Comparison of ENCODE assay signal across 10 cellular contexts in genomic region chr17:39679521-39680192, GRCh38. TPM values are rescaled to one million over a fixed set of nuclear protein-coding genes. Genes with fewer than 3 reads are reported as not detected.
DNase-seq lines count a peak whose midpoint lies in the region; ATAC-seq, FAIRE-seq and TF ChIP-seq lines count a peak whose summit lies in the region.
"Had no signal": no experiment of that assay in that cellular context is flagged by ENCODE, and none has a peak within 500 bp of the region (broad histone marks: within the 10 kb centered on the region; RNA-seq: fewer than 3 reads in every experiment).

No MANE protein-coding gene starts in this region.

- intact Hi-C loops in right lobe of liver (cut with DNase I) = loop anchor here in 1 of 2 donors (10.0 kb wide), 1 partner anchor 55 kb away; the partner anchor contains the start of gene PPP1R1B
- intact Hi-C loops in HepG2 (cut with micrococcal nuclease; ENCODE audit: unreplicated experiment) = no loop called here
- intact Hi-C loops in kidney (cut with DNase I) = no loop called here
- intact Hi-C loops in MCF 10A (cut with micrococcal nuclease) = no loop called here

- BruUV-seq in HepG2 (replicated peaks; lab: Mats Ljungman, UMichigan) (no TSS peak), MCF 10A (replicated peaks; lab: Mats Ljungman, UMichigan) (no TSS peak)

- no peak overlapping the region for H3K27ac Mint-ChIP-seq in MCF 10A (ENCODE audit: low read depth, unreplicated experiment)

- H3K4me1 ChIP-seq in right lobe of liver (no peaks in the 10 kb centered on the region), HepG2 (ENCODE audit: insufficient read depth, low read length) (peaks cover 50% of the 10 kb centered on the region), kidney (ENCODE audit: control insufficient read depth in 1 of 2, insufficient read depth in 1 of 2, low read depth in 1 of 2, low read length in 2 of 2) (peaks cover 28 to 42% of the 10 kb centered on the region in 2 donors), upper lobe of left lung (peaks cover 31 to 48% (median 37%) of the 10 kb centered on the region in 4 donors)

- H3K9me3 Mint-ChIP-seq in MCF 10A (ENCODE audit: unreplicated experiment) = no peaks in the 10 kb centered on the region

- H3K4me3 ChIP-seq in right lobe of liver (no peak overlapping the region), HepG2 (replicated peaks in 1 of 3; ENCODE audit: insufficient read depth in 1 of 3, low read depth in 2 of 3, low read length in 3 of 3) (no peak overlapping the region), kidney (ENCODE audit: low read length in 2 of 2) (no peak overlapping the region), upper lobe of left lung (no peak overlapping the region)

- POLR2A ChIA-PET in HepG2 (lab: Yijun Ruan, JAX) (interaction anchor here (0.8 to 6.3 kb wide), 3 partner anchors 9 to 22 kb away, joined by 3 to 63 read pairs (median 10); partner anchors contain the start of gene PGAP3), MCF 10A (lab: Yijun Ruan, JAX) (interaction anchor here (1.0 kb wide), 1 partner anchor 20 kb away, joined by 3 read pairs; the partner anchor contains the start of gene ERBB2)

- in situ Hi-C loops in HepG2 (cut with HindIII; ENCODE audit: extremely low pct_ligation_motif_present, low pct_unique_long_range_greater_than_20kb) = no loop called here

- FAIRE-seq in HepG2 (lab: Jason Lieb, UNC) (no peak), kidney (lab: Jason Lieb, UNC) (no peak)
- FAIRE-seq: islet of Langerhans had no signal

- no peak for TF ChIP-seq EP300 in HepG2 (IDR thresholded peaks at IDR 0.05; ENCODE audit: low read depth in 2 of 2, low read length in 2 of 2)
- TF ChIP-seq EP300 in HepG2 (CRISPR knock-in tag; IDR thresholded peaks at IDR 0.05; ENCODE audit: borderline replicate concordance) = no peak
- TF ChIP-seq EP300 in upper lobe of left lung (IDR thresholded peaks at IDR 0.05) = no peak

- CTCF ChIA-PET in HepG2 (lab: Yijun Ruan, JAX; ENCODE audit: low intra/inter-chr PET ratio, low total read pairs) = no interaction called here
- CTCF ChIA-PET in MCF 10A (lab: Yijun Ruan, JAX) = interaction anchor here (0.6 kb wide), 1 partner anchor 310 kb away, joined by 3 read pairs; no protein-coding TSS in a partner anchor

- H3K36me3 ChIP-seq in right lobe of liver (no peaks in the 10 kb centered on the region), HepG2 (replicated peaks in 1 of 2; ENCODE audit: control insufficient read depth in 1 of 2, insufficient read depth in 2 of 2, low read length in 2 of 2) (peaks cover 0 to 1% of the 10 kb centered on the region in 2 experiments; a peak in 1 of 5 replicates), kidney (ENCODE audit: control insufficient read depth in 1 of 2, insufficient read depth in 2 of 2, low read length in 2 of 2) (peaks cover 2 to 5% of the 10 kb centered on the region in 2 donors), upper lobe of left lung (peaks cover 0 to 27% (median 4%) of the 10 kb centered on the region in 4 donors)

- H3K36me3 Mint-ChIP-seq in MCF 10A (ENCODE audit: insufficient read depth, unreplicated experiment) = no peaks in the 10 kb centered on the region

- H3K27ac ChIP-seq in right lobe of liver (no peak overlapping the region), HepG2 (ENCODE audit: extremely low read length, insufficient read depth, low read length) (no peak overlapping the region), kidney (ENCODE audit: low read depth in 2 of 2, low read length in 2 of 2) (peak overlapping the region; percentile 48 to 67), upper lobe of left lung (peak overlapping the region in 3 of 4 donors; percentile 42 to 66 (median 52))

- no peak for TF ChIP-seq RAD21 in HepG2 (CRISPR knock-in tag; IDR thresholded peaks at IDR 0.05)

- DNase-seq in right lobe of liver = peak in 2 of 3 donors; percentile 14 to 49
- DNase-seq in HepG2 (ENCODE audit: low spot score) = no peak
- DNase-seq in activated effector memory CD4-positive, alpha-beta T cell treated with anti-CD3 and anti-CD28 coated beads, Interleukin-2, amount 50 U/mL, for 16 hours = peak; percentile 72
- peak; percentile 52 for DNase-seq in kidney
- DNase-seq in upper lobe of left lung = no peak
- DNase-seq in MCF 10A (ENCODE audit: unreplicated experiment) = no peak
- no peak for DNase-seq in NCI-H2171 (lab: John Stamatoyannopoulos, UW)
- no peak for DNase-seq in NCI-H2029 treated with DMSO at 0.1 percent for 48 hours (lab: John Stamatoyannopoulos, UW)
- DNase-seq: NCI-H526 had no signal

- WGBS in right lobe of liver (ENCODE audit: insufficient coverage, low coverage, low lambda C conversion rate, missing lambda C conversion rate) = 30% methylated on average over 2 of the region's 12 CpGs
- WGBS in HepG2 (ENCODE audit: low lambda C conversion rate) = 88% methylated on average over 12 of the region's 12 CpGs
- WGBS in upper lobe of left lung, 2 donors = 66 to 67% methylated on average over 10 to 12 of the region's 12 CpGs

- H3K79me2 ChIP-seq in HepG2 (ENCODE audit: insufficient read depth, low read length) = no peaks in the 10 kb centered on the region

- TF ChIP-seq CTCF in right lobe of liver (IDR thresholded peaks at IDR 0.05) = no peak
- TF ChIP-seq CTCF in HepG2 (CRISPR knock-in tag; IDR thresholded peaks at IDR 0.05) = no peak
- TF ChIP-seq CTCF in kidney (IDR thresholded peaks at IDR 0.05; ENCODE audit: borderline replicate concordance, extremely low read depth, insufficient read depth) = no peak
- TF ChIP-seq CTCF in upper lobe of left lung (IDR thresholded peaks at IDR 0.05) = no peak
- no peak for TF ChIP-seq CTCF in MCF 10A (IDR thresholded peaks at IDR 0.05; ENCODE audit: unreplicated experiment)

- H3K27me3 Mint-ChIP-seq in MCF 10A (ENCODE audit: insufficient read depth, unreplicated experiment) = no peaks in the 10 kb centered on the region

- H3K27me3 ChIP-seq in right lobe of liver = no peaks in the 10 kb centered on the region
- no peaks in the 10 kb centered on the region for H3K27me3 ChIP-seq in HepG2 (ENCODE audit: control insufficient read depth in 1 of 2, insufficient read depth in 2 of 2, low read length in 2 of 2)
- no peaks in the 10 kb centered on the region for H3K27me3 ChIP-seq in upper lobe of left lung

- H3K4me1 Mint-ChIP-seq in MCF 10A (ENCODE audit: insufficient read depth, unreplicated experiment) = peaks cover 4% of the 10 kb centered on the region

- H3K9ac ChIP-seq in HepG2 (ENCODE audit: insufficient read depth, low read depth, low read length) = no peak overlapping the region
- peak overlapping the region in 1 of 2 donors; percentile 55 for H3K9ac ChIP-seq in kidney (ENCODE audit: low read length in 2 of 2)

- H2AFZ ChIP-seq in HepG2 (ENCODE audit: low read length) = no peak overlapping the region

- TF ChIP-seq POLR2A in right lobe of liver (IDR thresholded peaks at IDR 0.05) (no peak), HepG2 (IDR thresholded peaks at IDR 0.05; ENCODE audit: insufficient read depth in 1 of 2, low read depth in 2 of 2, low read length in 2 of 2) (no peak), upper lobe of left lung (IDR thresholded peaks at IDR 0.05) (no peak)

- H3K4me2 ChIP-seq in HepG2 (ENCODE audit: low read depth, low read length) = no peak overlapping the region

- H4K20me1 ChIP-seq in HepG2 (ENCODE audit: insufficient read depth, low read length) = no peaks in the 10 kb centered on the region

- no peaks in the 10 kb centered on the region for H3K9me3 ChIP-seq in right lobe of liver
- no peaks in the 10 kb centered on the region for H3K9me3 ChIP-seq in HepG2 (ENCODE audit: low read length)
- H3K9me3 ChIP-seq in kidney (ENCODE audit: control insufficient read depth in 1 of 2, low read length in 2 of 2) = no peaks in the 10 kb centered on the region
- no peaks in the 10 kb centered on the region for H3K9me3 ChIP-seq in upper lobe of left lung

- ATAC-seq in right lobe of liver = peak in 2 of 4 donors; percentile 17 to 19
- no peak for ATAC-seq in HepG2
- no peak for ATAC-seq in upper lobe of left lung (ENCODE audit: low FRiP score in 2 of 2)

- no peak overlapping the region for H3K4me3 Mint-ChIP-seq in MCF 10A (ENCODE audit: unreplicated experiment)

RNA-seq across cellular contexts. Expression of gene PGAP3, which starts 8.2 kb away (rescaled TPM):
- total RNA-seq in right lobe of liver (10 to 100 TPM in 5 of 6 experiments, 1 to 10 TPM in 1; 9.7 to 25.7 (median 18.3) TPM), HepG2 (2016; rRNA removed; fragmentation: Illumina TruSeq; extraction: Trizol) (5.1 and 11.9 TPM in 2 replicates), kidney (48.5 TPM), upper lobe of left lung (10 to 100 TPM; 15.2 to 64.0 (median 27.9) TPM), MCF 10A (2022) (10.0 and 13.2 TPM in 2 replicates)
- 1.1 and 1.5 TPM in 2 replicates for total RNA-seq in HepG2 (2016; cell fraction: cytosol; rRNA removed; fragmentation: Illumina TruSeq; extraction: Trizol; ENCODE audit: low read depth)
- 3.5 and 11.4 TPM in 2 replicates for total RNA-seq in HepG2 (2016; cell fraction: insoluble cytoplasmic fraction; rRNA removed; fragmentation: Illumina TruSeq; extraction: Trizol)
- total RNA-seq in HepG2 (2016; cell fraction: membrane; rRNA removed; fragmentation: Illumina TruSeq; extraction: Trizol) = 3.2 and 3.3 TPM in 2 replicates
- total RNA-seq in HepG2 (2016; cell fraction: nucleus; rRNA removed; fragmentation: Illumina TruSeq; extraction: Trizol) = 11.6 and 12.8 TPM in 2 replicates
- polyA plus RNA-seq in HepG2 (2011; rRNA removed) (14.6 and 21.2 TPM in 2 replicates), kidney (ENCODE audit: insufficient read depth, low read depth, low replicate concordance) (33.8 TPM)
- polyA plus RNA-seq in HepG2 (2011; cell fraction: cytosol; rRNA removed) = 9.7 and 10.8 TPM in 2 replicates
- polyA plus RNA-seq in HepG2 (2011; cell fraction: nucleus; rRNA removed) = 53.0 and 67.8 TPM in 2 replicates
- 9.1 and 10.3 TPM in 2 replicates for polyA plus RNA-seq in HepG2 (2012)
- polyA plus RNA-seq in HepG2 (2016; cell fraction: cytosol; fragmentation: Illumina TruSeq; extraction: Trizol; ENCODE audit: low read depth) = 0.93 and 0.97 TPM in 2 replicates
- 4.1 and 5.4 TPM in 2 replicates for polyA plus RNA-seq in HepG2 (2016; cell fraction: insoluble cytoplasmic fraction; fragmentation: Illumina TruSeq; extraction: Trizol; ENCODE audit: low read depth)
- 2.1 and 2.4 TPM in 2 replicates for polyA plus RNA-seq in HepG2 (2016; cell fraction: membrane; fragmentation: Illumina TruSeq; extraction: Trizol; ENCODE audit: low read depth)
- 23.4 and 28.3 TPM in 2 replicates for polyA plus RNA-seq in HepG2 (2016; cell fraction: nucleus; fragmentation: Illumina TruSeq; extraction: Trizol; ENCODE audit: insufficient read depth, low read depth)
- 12.0 and 44.9 TPM in 2 replicates for polyA minus RNA-seq in HepG2 (2011; rRNA and poly(A)+ RNA removed; ENCODE audit: low replicate concordance)
- polyA minus RNA-seq in HepG2 (2011; cell fraction: cytosol; rRNA and poly(A)+ RNA removed) = 5.6 and 8.2 TPM in 2 replicates
- 8.2 and 9.7 TPM in 2 replicates for polyA minus RNA-seq in HepG2 (2011; cell fraction: nucleus; rRNA and poly(A)+ RNA removed)

RNA-seq across cellular contexts. Expression of gene PNMT, which starts 11.4 kb away (rescaled TPM):
- under 1 TPM in 2 of 6 experiments, not detected in 4; 0.37 TPM for total RNA-seq in right lobe of liver
- not detected in 2 replicates for total RNA-seq in HepG2 (2016; rRNA removed; fragmentation: Illumina TruSeq; extraction: Trizol)
- total RNA-seq in HepG2 (2016; cell fraction: cytosol; rRNA removed; fragmentation: Illumina TruSeq; extraction: Trizol; ENCODE audit: low read depth) = not detected in 2 replicates
- total RNA-seq in HepG2 (2016; cell fraction: insoluble cytoplasmic fraction; rRNA removed; fragmentation: Illumina TruSeq; extraction: Trizol) = not detected in 2 replicates
- total RNA-seq in HepG2 (2016; cell fraction: membrane; rRNA removed; fragmentation: Illumina TruSeq; extraction: Trizol) = 0.17 TPM in 1 of 2 replicates, not detected in the other
- total RNA-seq in HepG2 (2016; cell fraction: nucleus; rRNA removed; fragmentation: Illumina TruSeq; extraction: Trizol) = not detected in 2 replicates
- polyA plus RNA-seq in HepG2 (2011; rRNA removed) = 0.22 and 0.25 TPM in 2 replicates
- polyA plus RNA-seq in HepG2 (2011; cell fraction: cytosol; rRNA removed) = 0.08 and 0.13 TPM in 2 replicates
- 0.56 and 0.71 TPM in 2 replicates for polyA plus RNA-seq in HepG2 (2011; cell fraction: nucleus; rRNA removed)
- 0.31 TPM in 1 of 2 replicates, not detected in the other for polyA plus RNA-seq in HepG2 (2012)
- 0.11 TPM in 1 of 2 replicates, not detected in the other for polyA plus RNA-seq in HepG2 (2016; cell fraction: cytosol; fragmentation: Illumina TruSeq; extraction: Trizol; ENCODE audit: low read depth)
- polyA plus RNA-seq in HepG2 (2016; cell fraction: insoluble cytoplasmic fraction; fragmentation: Illumina TruSeq; extraction: Trizol; ENCODE audit: low read depth) = not detected in 2 replicates
- 0.15 TPM in 1 of 2 replicates, not detected in the other for polyA plus RNA-seq in HepG2 (2016; cell fraction: membrane; fragmentation: Illumina TruSeq; extraction: Trizol; ENCODE audit: low read depth)
- polyA plus RNA-seq in HepG2 (2016; cell fraction: nucleus; fragmentation: Illumina TruSeq; extraction: Trizol; ENCODE audit: insufficient read depth, low read depth) = not detected in 2 replicates
- not detected in 2 replicates for polyA minus RNA-seq in HepG2 (2011; rRNA and poly(A)+ RNA removed; ENCODE audit: low replicate concordance)
- not detected in 2 replicates for polyA minus RNA-seq in HepG2 (2011; cell fraction: cytosol; rRNA and poly(A)+ RNA removed)
- polyA minus RNA-seq in HepG2 (2011; cell fraction: nucleus; rRNA and poly(A)+ RNA removed) = not detected in 2 replicates
- 8.2 TPM for total RNA-seq in kidney
- 2.0 TPM for polyA plus RNA-seq in kidney (ENCODE audit: insufficient read depth, low read depth, low replicate concordance)
- 10 to 100 TPM in 3 of 6 donors, 1 to 10 TPM in 3; 3.1 to 21.3 (median 7.0) TPM for total RNA-seq in upper lobe of left lung
- total RNA-seq in MCF 10A (2022) = not detected in 2 replicates

RNA-seq across cellular contexts. Expression of gene TCAP, which starts 14.5 kb away (rescaled TPM):
- total RNA-seq in right lobe of liver (1 to 10 TPM in 4 of 6 experiments, under 1 TPM in 2; 0.49 to 4.3 (median 1.1) TPM), HepG2 (2016; rRNA removed; fragmentation: Illumina TruSeq; extraction: Trizol) (0.14 and 0.24 TPM in 2 replicates), kidney (1.5 TPM), upper lobe of left lung (1 to 10 TPM in 5 of 6 donors, under 1 TPM in 1; 0.39 to 4.2 (median 2.5) TPM), MCF 10A (2022) (0.37 and 0.71 TPM in 2 replicates)
- total RNA-seq in HepG2 (2016; cell fraction: cytosol; rRNA removed; fragmentation: Illumina TruSeq; extraction: Trizol; ENCODE audit: low read depth) = not detected in 2 replicates
- total RNA-seq in HepG2 (2016; cell fraction: insoluble cytoplasmic fraction; rRNA removed; fragmentation: Illumina TruSeq; extraction: Trizol) = 0.26 TPM in 1 of 2 replicates, not detected in the other
- total RNA-seq in HepG2 (2016; cell fraction: membrane; rRNA removed; fragmentation: Illumina TruSeq; extraction: Trizol) = 0.06 TPM in 1 of 2 replicates, not detected in the other
- 0.56 and 0.84 TPM in 2 replicates for total RNA-seq in HepG2 (2016; cell fraction: nucleus; rRNA removed; fragmentation: Illumina TruSeq; extraction: Trizol)
- polyA plus RNA-seq in HepG2 (2011; rRNA removed) (0.65 and 0.84 TPM in 2 replicates), kidney (ENCODE audit: insufficient read depth, low read depth, low replicate concordance) (1.7 TPM)
- polyA plus RNA-seq in HepG2 (2011; cell fraction: cytosol; rRNA removed) = 0.15 and 0.35 TPM in 2 replicates
- 6.0 and 8.8 TPM in 2 replicates for polyA plus RNA-seq in HepG2 (2011; cell fraction: nucleus; rRNA removed)
- 0.43 and 2.1 TPM in 2 replicates for polyA plus RNA-seq in HepG2 (2012)
- polyA plus RNA-seq in HepG2 (2016; cell fraction: cytosol; fragmentation: Illumina TruSeq; extraction: Trizol; ENCODE audit: low read depth) = not detected in 2 replicates
- 0.19 TPM in 1 of 2 replicates, not detected in the other for polyA plus RNA-seq in HepG2 (2016; cell fraction: insoluble cytoplasmic fraction; fragmentation: Illumina TruSeq; extraction: Trizol; ENCODE audit: low read depth)
- polyA plus RNA-seq in HepG2 (2016; cell fraction: membrane; fragmentation: Illumina TruSeq; extraction: Trizol; ENCODE audit: low read depth) = not detected in 2 replicates
- polyA plus RNA-seq in HepG2 (2016; cell fraction: nucleus; fragmentation: Illumina TruSeq; extraction: Trizol; ENCODE audit: insufficient read depth, low read depth) = 0.51 and 0.85 TPM in 2 replicates
- 2.2 and 2.6 TPM in 2 replicates for polyA minus RNA-seq in HepG2 (2011; rRNA and poly(A)+ RNA removed; ENCODE audit: low replicate concordance)
- not detected in 2 replicates for polyA minus RNA-seq in HepG2 (2011; cell fraction: cytosol; rRNA and poly(A)+ RNA removed)
- polyA minus RNA-seq in HepG2 (2011; cell fraction: nucleus; rRNA and poly(A)+ RNA removed) = 3.0 and 4.0 TPM in 2 replicates

RNA-seq across cellular contexts. Expression of gene ERBB2, which starts 20.2 kb away (rescaled TPM):
- total RNA-seq in right lobe of liver (10 to 100 TPM in 5 of 6 experiments, 1 to 10 TPM in 1; 8.9 to 40.4 (median 26.2) TPM), HepG2 (2016; rRNA removed; fragmentation: Illumina TruSeq; extraction: Trizol) (30.2 and 64.1 TPM in 2 replicates), kidney (186 TPM), upper lobe of left lung (100 to 1,000 TPM in 4 of 6 donors, 10 to 100 TPM in 2; 88.6 to 126 (median 112) TPM), MCF 10A (2022) (33.3 and 33.7 TPM in 2 replicates)
- 29.4 and 32.0 TPM in 2 replicates for total RNA-seq in HepG2 (2016; cell fraction: cytosol; rRNA removed; fragmentation: Illumina TruSeq; extraction: Trizol; ENCODE audit: low read depth)
- total RNA-seq in HepG2 (2016; cell fraction: insoluble cytoplasmic fraction; rRNA removed; fragmentation: Illumina TruSeq; extraction: Trizol) = 24.5 and 63.0 TPM in 2 replicates
- total RNA-seq in HepG2 (2016; cell fraction: membrane; rRNA removed; fragmentation: Illumina TruSeq; extraction: Trizol) = 21.8 and 22.8 TPM in 2 replicates
- 81.6 and 99.0 TPM in 2 replicates for total RNA-seq in HepG2 (2016; cell fraction: nucleus; rRNA removed; fragmentation: Illumina TruSeq; extraction: Trizol)
- polyA plus RNA-seq in HepG2 (2011; rRNA removed) (57.7 and 77.7 TPM in 2 replicates), kidney (ENCODE audit: insufficient read depth, low read depth, low replicate concordance) (76.5 TPM)
- polyA plus RNA-seq in HepG2 (2011; cell fraction: cytosol; rRNA removed) = 36.7 and 42.6 TPM in 2 replicates
- polyA plus RNA-seq in HepG2 (2011; cell fraction: nucleus; rRNA removed) = 210 and 211 TPM in 2 replicates
- polyA plus RNA-seq in HepG2 (2012) = 69.2 and 69.6 TPM in 2 replicates
- 4.2 and 4.3 TPM in 2 replicates for polyA plus RNA-seq in HepG2 (2016; cell fraction: cytosol; fragmentation: Illumina TruSeq; extraction: Trizol; ENCODE audit: low read depth)
- polyA plus RNA-seq in HepG2 (2016; cell fraction: insoluble cytoplasmic fraction; fragmentation: Illumina TruSeq; extraction: Trizol; ENCODE audit: low read depth) = 25.3 and 32.1 TPM in 2 replicates
- polyA plus RNA-seq in HepG2 (2016; cell fraction: membrane; fragmentation: Illumina TruSeq; extraction: Trizol; ENCODE audit: low read depth) = 8.5 and 9.9 TPM in 2 replicates
- polyA plus RNA-seq in HepG2 (2016; cell fraction: nucleus; fragmentation: Illumina TruSeq; extraction: Trizol; ENCODE audit: insufficient read depth, low read depth) = 149 and 153 TPM in 2 replicates
- polyA minus RNA-seq in HepG2 (2011; rRNA and poly(A)+ RNA removed; ENCODE audit: low replicate concordance) = 39.8 and 292 TPM in 2 replicates
- polyA minus RNA-seq in HepG2 (2011; cell fraction: cytosol; rRNA and poly(A)+ RNA removed) = 52.4 and 60.7 TPM in 2 replicates
- polyA minus RNA-seq in HepG2 (2011; cell fraction: nucleus; rRNA and poly(A)+ RNA removed) = 58.8 and 83.7 TPM in 2 replicates

RNA-seq across cellular contexts. Expression of gene STARD3, which starts 42.7 kb away (rescaled TPM):
- 10 to 100 TPM; 24.3 to 49.8 (median 28.0) TPM for total RNA-seq in right lobe of liver
- 17.2 and 34.6 TPM in 2 replicates for total RNA-seq in HepG2 (2016; rRNA removed; fragmentation: Illumina TruSeq; extraction: Trizol)
- total RNA-seq in HepG2 (2016; cell fraction: cytosol; rRNA removed; fragmentation: Illumina TruSeq; extraction: Trizol; ENCODE audit: low read depth) = 10.9 and 18.7 TPM in 2 replicates
- 16.7 and 36.4 TPM in 2 replicates for total RNA-seq in HepG2 (2016; cell fraction: insoluble cytoplasmic fraction; rRNA removed; fragmentation: Illumina TruSeq; extraction: Trizol)
- total RNA-seq in HepG2 (2016; cell fraction: membrane; rRNA removed; fragmentation: Illumina TruSeq; extraction: Trizol) = 28.2 and 28.3 TPM in 2 replicates
- total RNA-seq in HepG2 (2016; cell fraction: nucleus; rRNA removed; fragmentation: Illumina TruSeq; extraction: Trizol) = 38.6 and 39.3 TPM in 2 replicates
- polyA plus RNA-seq in HepG2 (2011; rRNA removed) = 100 and 114 TPM in 2 replicates
- polyA plus RNA-seq in HepG2 (2011; cell fraction: cytosol; rRNA removed) = 87.6 and 94.1 TPM in 2 replicates
- polyA plus RNA-seq in HepG2 (2011; cell fraction: nucleus; rRNA removed) = 583 and 640 TPM in 2 replicates
- 57.3 and 69.8 TPM in 2 replicates for polyA plus RNA-seq in HepG2 (2012)
- polyA plus RNA-seq in HepG2 (2016; cell fraction: cytosol; fragmentation: Illumina TruSeq; extraction: Trizol; ENCODE audit: low read depth) = 16.8 and 21.4 TPM in 2 replicates
- polyA plus RNA-seq in HepG2 (2016; cell fraction: insoluble cytoplasmic fraction; fragmentation: Illumina TruSeq; extraction: Trizol; ENCODE audit: low read depth) = 23.0 and 23.7 TPM in 2 replicates
- polyA plus RNA-seq in HepG2 (2016; cell fraction: membrane; fragmentation: Illumina TruSeq; extraction: Trizol; ENCODE audit: low read depth) = 28.2 and 28.4 TPM in 2 replicates
- polyA plus RNA-seq in HepG2 (2016; cell fraction: nucleus; fragmentation: Illumina TruSeq; extraction: Trizol; ENCODE audit: insufficient read depth, low read depth) = 96.9 and 102 TPM in 2 replicates
- polyA minus RNA-seq in HepG2 (2011; rRNA and poly(A)+ RNA removed; ENCODE audit: low replicate concordance) = 98.5 and 179 TPM in 2 replicates
- 38.4 and 57.6 TPM in 2 replicates for polyA minus RNA-seq in HepG2 (2011; cell fraction: cytosol; rRNA and poly(A)+ RNA removed)
- 71.6 and 80.1 TPM in 2 replicates for polyA minus RNA-seq in HepG2 (2011; cell fraction: nucleus; rRNA and poly(A)+ RNA removed)
- 47.6 TPM for total RNA-seq in kidney
- 32.1 TPM for polyA plus RNA-seq in kidney (ENCODE audit: insufficient read depth, low read depth, low replicate concordance)
- 100 to 1,000 TPM in 2 of 6 donors, 10 to 100 TPM in 4; 27.5 to 315 (median 84.1) TPM for total RNA-seq in upper lobe of left lung
- 30.1 and 31.1 TPM in 2 replicates for total RNA-seq in MCF 10A (2022)

Comparison
In these comparisons a context has a peak if more than half of its experiments do, and no peak if none do; other contexts are left out.
1. DNase-seq: peak in right lobe of liver (2 of 3), activated effector memory CD4-positive, alpha-beta T cell treated with anti-CD3 and anti-CD28 coated beads, Interleukin-2, amount 50 U/mL, for 16 hours (single experiment) and kidney (single experiment); none in HepG2 (single experiment), upper lobe of left lung (0 of 2), MCF 10A (single experiment), NCI-H2171 (single experiment) and NCI-H2029 treated with DMSO at 0.1 percent for 48 hours (single experiment).
2. H3K27ac ChIP-seq: peak in kidney (2 of 2) and upper lobe of left lung (3 of 4); none in right lobe of liver (0 of 3) and HepG2 (single experiment).